ENCODE assay signal across 21 cellular contexts in genomic region chr13:45658586-45659235, GRCh38. TPM values are rescaled to one million over a fixed set of nuclear protein-coding genes. Genes with fewer than 3 reads are reported as not detected.
DNase-seq lines count a peak whose midpoint lies in the region; ATAC-seq and TF ChIP-seq lines count a peak whose summit lies in the region.
"Had no signal": no experiment of that assay in that cellular context is flagged by ENCODE, and none has a peak within 500 bp of the region (broad histone marks: within the 10 kb centered on the region; RNA-seq: fewer than 3 reads in every experiment).

No MANE protein-coding gene starts in this region.

- H3K27ac ChIP-seq in esophagus muscularis mucosa (replicated peaks in 1 of 4) = no peak overlapping the region
- H3K27ac ChIP-seq: epithelial cell of prostate, lower lobe of right lung, right lobe of liver, vagina had no signal

- no peak for TF ChIP-seq POLR2A in esophagus muscularis mucosa (IDR thresholded peaks at IDR 0.05; ENCODE audit: low read depth)

- ATAC-seq in GM21576 (IDR thresholded peaks at IDR 0.05; ENCODE audit: unreplicated experiment) = no peak
- ATAC-seq: CD8-positive, alpha-beta T cell; lower lobe of right lung; right lobe of liver had no signal

- peak; percentile 95 for DNase-seq in EL
- peak; percentile 44 for DNase-seq in RKO (ENCODE audit: low spot score)
- DNase-seq in esophagus muscularis mucosa (ENCODE audit: extremely low spot score) = peak; percentile 53
- no peak for DNase-seq in osteocyte (ENCODE audit: extremely low spot score, unreplicated experiment)
- DNase-seq in effector CD4-positive, alpha-beta T cell = no peak
- DNase-seq in GM20000 (ENCODE audit: low spot score) = no peak
- no peak for DNase-seq in activated CD4-positive, alpha-beta T cell treated with anti-CD3 and anti-CD28 coated beads for 1 hour
- DNase-seq: activated naive CD4-positive, alpha-beta T cell; CD8-positive, alpha-beta T cell; GDM1; lower lobe of right lung; NCI-H2171; nephron progenitor cell; right lobe of liver; stimulated activated naive CD4-positive, alpha-beta T cell treated with Interleukin-2 at 50 U/mL for 16 hours had no signal

- WGBS in esophagus muscularis mucosa = 86% methylated on average over 5 of the region's 5 CpGs

- TF ChIP-seq EP300 in esophagus muscularis mucosa (IDR thresholded peaks at IDR 0.05) = no peak

- H3K27me3 Mint-ChIP-seq in osteocyte (ENCODE audit: unreplicated experiment) = no peaks in the 10 kb centered on the region
- H3K27me3 Mint-ChIP-seq: central memory CD8-positive, alpha-beta T cell had no signal

- H3K27me3 ChIP-seq in esophagus muscularis mucosa = no peaks in the 10 kb centered on the region
- H3K27me3 ChIP-seq: right lobe of liver, vagina had no signal

- intact Hi-C loops in esophagus muscularis mucosa (cut with DNase I) = no loop called here

- H3K4me1 ChIP-seq in esophagus muscularis mucosa = no peaks in the 10 kb centered on the region
- H3K4me1 ChIP-seq: lower lobe of right lung, right lobe of liver, vagina had no signal

- no peak for TF ChIP-seq CTCF in esophagus muscularis mucosa (IDR thresholded peaks at IDR 0.05)
- TF ChIP-seq CTCF in osteocyte (IDR thresholded peaks at IDR 0.05) = no peak
- TF ChIP-seq CTCF in GM20000 (IDR thresholded peaks at IDR 0.05; ENCODE audit: extremely low read depth, missing control alignments) = no peak

- peak overlapping the region; percentile 90 for H3K27ac Mint-ChIP-seq in osteocyte (ENCODE audit: unreplicated experiment)
- H3K27ac Mint-ChIP-seq: CD8-positive, alpha-beta T cell had no signal

- H3K9me3 Mint-ChIP-seq in osteocyte (ENCODE audit: unreplicated experiment) = peaks cover 8% of the 10 kb centered on the region
- H3K9me3 Mint-ChIP-seq: central memory CD8-positive, alpha-beta T cell had no signal

- no peak overlapping the region for H3K4me3 Mint-ChIP-seq in osteocyte (ENCODE audit: unreplicated experiment)
- H3K4me3 Mint-ChIP-seq: CD8-positive, alpha-beta T cell; central memory CD8-positive, alpha-beta T cell; nephron progenitor cell had no signal

- no peak overlapping the region for H3K4me3 ChIP-seq in esophagus muscularis mucosa
- H3K4me3 ChIP-seq: lower lobe of right lung, right lobe of liver, vagina had no signal

- peaks cover 0 to 5% (median 0%) of the 10 kb centered on the region in 4 donors for H3K9me3 ChIP-seq in esophagus muscularis mucosa
- H3K9me3 ChIP-seq: lower lobe of right lung, right lobe of liver, vagina had no signal

- no peaks in the 10 kb centered on the region for H3K36me3 Mint-ChIP-seq in osteocyte (ENCODE audit: unreplicated experiment)
- H3K36me3 Mint-ChIP-seq: CD8-positive, alpha-beta T cell had no signal

- no peaks in the 10 kb centered on the region for H3K36me3 ChIP-seq in esophagus muscularis mucosa
- H3K36me3 ChIP-seq: lower lobe of right lung, right lobe of liver, vagina had no signal

- peaks cover 49% of the 10 kb centered on the region for H3K4me1 Mint-ChIP-seq in osteocyte (ENCODE audit: unreplicated experiment)
- H3K4me1 Mint-ChIP-seq: central memory CD8-positive, alpha-beta T cell; nephron progenitor cell had no signal

RNA-seq across cellular contexts. Expression of gene ERICH6B, which starts 43.2 kb away (rescaled TPM):
- not detected for total RNA-seq in esophagus muscularis mucosa
- total RNA-seq in osteocyte = not detected in 2 replicates
- total RNA-seq: activated CD8-positive, alpha-beta memory T cell treated with anti-CD3 and anti-CD28 coated beads for 36 hours; CD8-positive, alpha-beta T cell; HT-29; lower lobe of right lung; right lobe of liver; vagina had no signal

RNA-seq across cellular contexts. Expression of gene CBY2, which starts 43.4 kb away (rescaled TPM):
- total RNA-seq in esophagus muscularis mucosa (not detected), osteocyte (not detected in 2 replicates)
- total RNA-seq: activated CD8-positive, alpha-beta memory T cell treated with anti-CD3 and anti-CD28 coated beads for 36 hours; CD8-positive, alpha-beta T cell; HT-29; lower lobe of right lung; right lobe of liver; vagina had no signal

Comparison
In these comparisons a context has a peak if more than half of its experiments do, and no peak if none do; other contexts are left out.
1. DNase-seq: peak in EL (single experiment), RKO (single experiment) and esophagus muscularis mucosa (single experiment); none in osteocyte (single experiment), effector CD4-positive, alpha-beta T cell (single experiment), GM20000 (single experiment) and activated CD4-positive, alpha-beta T cell treated with anti-CD3 and anti-CD28 coated beads for 1 hour (single experiment).